15 cellular contexts compared by ENCODE assay signal in genomic region chr11:12516387-12517110, GRCh38.
"Had no signal": no experiment of that assay in that cellular context is flagged by ENCODE, and none has a peak within 500 bp of the region (broad histone marks: within the 10 kb centered on the region; RNA-seq: fewer than 3 reads in every experiment).

No MANE protein-coding gene starts in this region.

- H3K36me3 Mint-ChIP-seq: activated naive CD4-positive, alpha-beta T cell treated with anti-CD3 and anti-CD28 coated beads, Interleukin-2, amount 50 U/mL, for 72 hours; natural killer cell; WTC11 had no signal

- H3K4me3 Mint-ChIP-seq: activated CD4-positive, alpha-beta T cell treated with anti-CD3 and anti-CD28 coated beads for 36 hours; activated T-helper 1 cell treated with anti-CD3 and anti-CD28 coated beads, Interleukin-12 subunit alpha, Interleukin-12 subunit beta, Interleukin-2, Interleukin-4 antibody, amounts not matched to agents 30 ng/mL and 10 ng/mL and 1 ng/mL, durations not matched to agents 14 hours and 24 hours and 36 hours; effector memory CD8-positive, alpha-beta T cell; natural killer cell; T-helper 2 cell treated with Interferon-gamma antibody and Interleukin-4, amounts not matched to agents 5 μg/mL and 100 μg/mL, for 36 hours; WTC11 had no signal

- H3K4me3 ChIP-seq: cardiac muscle cell, heart right ventricle, smooth muscle cell had no signal

- H3K9me3 Mint-ChIP-seq: activated naive CD4-positive, alpha-beta T cell treated with anti-CD3 and anti-CD28 coated beads, Interleukin-2, amount 50 U/mL, for 72 hours; activated T-helper 1 cell treated with anti-CD3 and anti-CD28 coated beads, Interleukin-12 subunit alpha, Interleukin-12 subunit beta, Interleukin-2, Interleukin-4 antibody, amounts not matched to agents 30 ng/mL and 10 ng/mL and 1 ng/mL, durations not matched to agents 14 hours and 24 hours and 36 hours; effector memory CD8-positive, alpha-beta T cell; natural killer cell; T-helper 2 cell treated with Interferon-gamma antibody and Interleukin-4, amounts not matched to agents 5 μg/mL and 100 μg/mL, for 36 hours; WTC11 had no signal

- H3K27ac Mint-ChIP-seq: activated CD4-positive, alpha-beta T cell treated with anti-CD3 and anti-CD28 coated beads for 36 hours; activated naive CD4-positive, alpha-beta T cell treated with anti-CD3 and anti-CD28 coated beads, Interleukin-2, amount 50 U/mL, for 72 hours; activated T-helper 1 cell treated with anti-CD3 and anti-CD28 coated beads, Interleukin-12 subunit alpha, Interleukin-12 subunit beta, Interleukin-2, Interleukin-4 antibody, amounts not matched to agents 30 ng/mL and 10 ng/mL and 1 ng/mL, durations not matched to agents 14 hours and 24 hours and 36 hours; effector memory CD8-positive, alpha-beta T cell; natural killer cell; T-helper 2 cell treated with Interferon-gamma antibody and Interleukin-4, amounts not matched to agents 5 μg/mL and 100 μg/mL, for 36 hours; WTC11 had no signal

- H3K9me3 ChIP-seq: heart right ventricle had no signal

- ATAC-seq: activated CD4-positive, alpha-beta T cell treated with anti-CD3 and anti-CD28 coated beads for 36 hours; activated naive CD4-positive, alpha-beta T cell treated with anti-CD3 and anti-CD28 coated beads, Interleukin-2, amount 50 U/mL, for 72 hours; effector memory CD8-positive, alpha-beta T cell; natural killer cell; WTC11 had no signal

- H3K36me3 ChIP-seq: cardiac muscle cell had no signal

- H3K4me1 Mint-ChIP-seq: activated CD4-positive, alpha-beta T cell treated with anti-CD3 and anti-CD28 coated beads for 36 hours; natural killer cell; WTC11 had no signal

- DNase-seq: activated CD4-positive, alpha-beta T cell treated with anti-CD3 and anti-CD28 coated beads for 36 hours; activated CD4-positive, alpha-beta T cell treated with anti-CD3 and anti-CD28 coated beads, Interleukin-2, amount 50 U/mL, for 48 hours; activated gamma-delta T cell treated with Interleukin-2 at 50 U/mL for 16 hours; effector memory CD8-positive, alpha-beta T cell; foreskin melanocyte; heart right ventricle; mesendoderm; natural killer cell; stimulated activated CD4-positive, alpha-beta T cell treated with anti-CD3 and anti-CD28 coated beads, Interleukin-4, amount 100 ng/mL, for 1 hour had no signal

- H3K27me3 ChIP-seq: cardiac muscle cell, heart right ventricle had no signal
